Comparison of ENCODE assay signal across 9 cellular contexts in genomic region chr16:67447508-67448076, GRCh38. TPM values are rescaled to one million over a fixed set of nuclear protein-coding genes. Genes with fewer than 3 reads are reported as not detected.
DNase-seq lines count a peak whose midpoint lies in the region; TF ChIP-seq lines count a peak whose summit lies in the region.
"Had no signal": no experiment of that assay in that cellular context is flagged by ENCODE, and none has a peak within 500 bp of the region (broad histone marks: within the 10 kb centered on the region; RNA-seq: fewer than 3 reads in every experiment).

No MANE protein-coding gene starts in this region.

- no peak overlapping the region for H2BK5ac ChIP-seq in mesendoderm (ENCODE audit: low read length)

- no peak overlapping the region for H2BK120ac ChIP-seq in mesendoderm (ENCODE audit: low read depth, low read length)

- no peaks in the 10 kb centered on the region for H3K27me3 ChIP-seq in mesendoderm (ENCODE audit: insufficient read depth, low read length, poor library complexity)

- H3K4me2 ChIP-seq in mesendoderm (ENCODE audit: low read length): no peak overlapping the region

- WGBS in mesendoderm (ENCODE audit: extremely low coverage, insufficient coverage, low lambda C conversion rate): no CpG with 5 or more reads among the region's 6 CpGs

- H3K4me3 Mint-ChIP-seq in progenitor cell of endocrine pancreas (ENCODE audit: low read depth): no peak overlapping the region
- H3K4me3 Mint-ChIP-seq: activated naive CD8-positive, alpha-beta T cell had no signal

- DNase-seq in GM12865 (ENCODE audit: low read depth): peak; percentile 68
- peak; percentile 25 for DNase-seq in M059J (ENCODE audit: low read depth)
- peak; percentile 83 to 86 for DNase-seq in activated CD4-positive, alpha-beta T cell treated with anti-CD3 and anti-CD28 coated beads, Interleukin-2, amount 50 U/mL, for 48 hours
- peak; percentile 30 for DNase-seq in epithelial cell of esophagus (ENCODE audit: low read depth)
- no peak for DNase-seq in progenitor cell of endocrine pancreas (ENCODE audit: low spot score, unreplicated experiment)
- no peak for DNase-seq in inferior parietal cortex (ENCODE audit: extremely low spot score)
- no peak for DNase-seq in NCI-H1048 (lab: John Stamatoyannopoulos, UW)
- DNase-seq in mesendoderm: no peak

- H3K9me3 Mint-ChIP-seq in progenitor cell of endocrine pancreas (ENCODE audit: low read depth): no peaks in the 10 kb centered on the region

- H4K5ac ChIP-seq in mesendoderm (ENCODE audit: low read length): no peak overlapping the region

- no peak overlapping the region for H2BK15ac ChIP-seq in mesendoderm (replicated peaks; ENCODE audit: low read depth)

- no peaks in the 10 kb centered on the region for H3K4me1 Mint-ChIP-seq in progenitor cell of endocrine pancreas (ENCODE audit: low read depth)

- no peaks in the 10 kb centered on the region for H3K79me1 ChIP-seq in mesendoderm (ENCODE audit: low read length)

- TF ChIP-seq CTCF in GM12865 (IDR thresholded peaks at IDR 0.05; ENCODE audit: insufficient read depth, low read depth, low read length, missing control alignments) (peak; percentile 69), epithelial cell of esophagus (IDR thresholded peaks at IDR 0.05; ENCODE audit: insufficient read depth, low read depth, low read length, missing control alignments) (peak; percentile 53), progenitor cell of endocrine pancreas (IDR thresholded peaks at IDR 0.05; ENCODE audit: unreplicated experiment) (peak; percentile 32)

- H3K79me2 ChIP-seq in mesendoderm (ENCODE audit: control insufficient read depth, insufficient read depth, low read length): no peaks in the 10 kb centered on the region

- H3K27ac ChIP-seq in mesendoderm (ENCODE audit: low read depth, low read length): no peak overlapping the region

- no peak overlapping the region for H2AK5ac ChIP-seq in mesendoderm (ENCODE audit: low read length)

- H3K4ac ChIP-seq in mesendoderm (ENCODE audit: low read depth, low read length): no peak overlapping the region

- no peak overlapping the region for H3K9ac ChIP-seq in mesendoderm (ENCODE audit: low read length)

- H3K4me3 ChIP-seq in GM12865 (ENCODE audit: low read depth, low read length) (no peak overlapping the region), epithelial cell of esophagus (ENCODE audit: low read length) (no peak overlapping the region), mesendoderm (ENCODE audit: low read length) (no peak overlapping the region)

- H3K36me3 Mint-ChIP-seq in progenitor cell of endocrine pancreas (ENCODE audit: insufficient read depth): peaks cover 3% of the 10 kb centered on the region
- H3K36me3 Mint-ChIP-seq: activated naive CD8-positive, alpha-beta T cell had no signal

- no peak overlapping the region for H3K56ac ChIP-seq in mesendoderm (ENCODE audit: low read length)

- no peak overlapping the region for H3K23ac ChIP-seq in mesendoderm (ENCODE audit: low read length)

- H3K36me3 ChIP-seq in mesendoderm (ENCODE audit: control insufficient read depth, insufficient read depth, low read length): no peaks in the 10 kb centered on the region

- no peaks in the 10 kb centered on the region for H3K27me3 Mint-ChIP-seq in progenitor cell of endocrine pancreas
- H3K27me3 Mint-ChIP-seq: activated naive CD8-positive, alpha-beta T cell had no signal

- no peak overlapping the region for H3K18ac ChIP-seq in mesendoderm (ENCODE audit: low read length)

- H3K27ac Mint-ChIP-seq in progenitor cell of endocrine pancreas: no peak overlapping the region
- H3K27ac Mint-ChIP-seq: activated naive CD8-positive, alpha-beta T cell had no signal

- H3K4me1 ChIP-seq in mesendoderm (ENCODE audit: control insufficient read depth, low read depth, low read length): no peaks in the 10 kb centered on the region

- H4K8ac ChIP-seq in mesendoderm (ENCODE audit: low read depth, low read length): no peak overlapping the region

RNA-seq across cellular contexts. Expression of gene HSD11B2, which starts 16.7 kb away (rescaled TPM):
- total RNA-seq in M059J (2014; rRNA removed; shearing (Covaris generic)): 0.25 and 0.30 TPM in 2 replicates
- 38.7 and 44.5 TPM in 2 replicates for total RNA-seq in progenitor cell of endocrine pancreas
- polyA plus RNA-seq in mesendoderm (2013, experiment 1 of 2): 12.9 TPM
- 13.3 TPM for polyA plus RNA-seq in mesendoderm (2013, experiment 2 of 2)

RNA-seq across cellular contexts. Expression of gene ZDHHC1, which starts 31.3 kb away (rescaled TPM):
- 2.0 and 2.3 TPM in 2 replicates for total RNA-seq in M059J (2014; rRNA removed; shearing (Covaris generic))
- 16.5 and 17.0 TPM in 2 replicates for total RNA-seq in progenitor cell of endocrine pancreas
- polyA plus RNA-seq in mesendoderm (2013, experiment 1 of 2): 0.72 TPM
- 0.94 TPM for polyA plus RNA-seq in mesendoderm (2013, experiment 2 of 2)

RNA-seq across cellular contexts. Expression of gene ATP6V0D1, which starts 33.4 kb away (rescaled TPM):
- total RNA-seq in M059J (2014; rRNA removed; shearing (Covaris generic)): 156 and 160 TPM in 2 replicates
- 65.3 and 67.5 TPM in 2 replicates for total RNA-seq in progenitor cell of endocrine pancreas
- 37.4 TPM for polyA plus RNA-seq in mesendoderm (2013, experiment 1 of 2)
- polyA plus RNA-seq in mesendoderm (2013, experiment 2 of 2): 38.6 TPM

RNA-seq across cellular contexts. Expression of gene AGRP, which starts 35.8 kb away (rescaled TPM):
- total RNA-seq in M059J (2014; rRNA removed; shearing (Covaris generic)): not detected in 2 replicates
- not detected in 2 replicates for total RNA-seq in progenitor cell of endocrine pancreas
- not detected for polyA plus RNA-seq in mesendoderm (2013, experiment 1 of 2)
- polyA plus RNA-seq in mesendoderm (2013, experiment 2 of 2): not detected

RNA-seq across cellular contexts. Expression of gene TPPP3, which starts 54.3 kb away (rescaled TPM):
- 0.47 and 0.69 TPM in 2 replicates for total RNA-seq in M059J (2014; rRNA removed; shearing (Covaris generic))
- total RNA-seq in progenitor cell of endocrine pancreas: 17.5 and 26.8 TPM in 2 replicates
- not detected for polyA plus RNA-seq in mesendoderm (2013, experiment 1 of 2)
- polyA plus RNA-seq in mesendoderm (2013, experiment 2 of 2): not detected

Comparison
In these comparisons a context has a peak if more than half of its experiments do, and no peak if none do; other contexts are left out.
1. DNase-seq: peak in GM12865 (single experiment), M059J (single experiment), activated CD4-positive, alpha-beta T cell treated with anti-CD3 and anti-CD28 coated beads, Interleukin-2, amount 50 U/mL, for 48 hours (2 of 2) and epithelial cell of esophagus (single experiment); none in progenitor cell of endocrine pancreas (single experiment), inferior parietal cortex (single experiment), NCI-H1048 (single experiment) and mesendoderm (single experiment).
2. RNA of gene HSD11B2, which starts 16.7 kb away (total RNA-seq): 38.7 to 44.5 TPM in progenitor cell of endocrine pancreas; 0.25 to 0.30 TPM in M059J; every median in the first group is over 10 times any median in the second.
3. Peak in every context shown above with its lines, with median percentiles within 50 percentile points of each other: CTCF ChIP-seq.